20 cellular contexts compared by ENCODE assay signal in the genomic region with DNA sequence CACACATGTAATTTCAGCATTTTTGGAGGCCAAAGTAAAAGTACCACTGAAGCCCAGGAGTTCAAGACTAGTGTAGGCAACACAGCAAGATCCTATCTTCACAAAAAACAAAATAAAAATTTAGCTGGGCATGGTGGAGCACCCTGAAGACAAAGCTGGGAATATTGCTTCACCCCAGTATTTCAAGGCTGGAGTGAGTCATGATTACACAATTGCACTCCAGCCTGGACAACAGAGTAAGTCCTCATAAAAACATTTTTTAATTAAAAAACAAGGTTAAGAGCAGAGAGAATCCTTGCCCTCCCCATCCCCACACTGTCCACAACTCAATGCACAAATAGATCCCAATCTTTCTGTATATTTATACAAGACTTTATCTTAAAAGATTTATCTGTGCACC.
DNase-seq lines count a peak whose midpoint lies in the region; ATAC-seq and TF ChIP-seq lines count a peak whose summit lies in the region.
"Had no signal": no experiment of that assay in that cellular context is flagged by ENCODE, and none has a peak within 500 bp of the region (broad histone marks: within the 10 kb centered on the region; RNA-seq: fewer than 3 reads in every experiment).

No MANE protein-coding gene starts in this region.

- TF ChIP-seq CTCF in AG10803 (conservative IDR thresholded peaks at IDR 0.05; ENCODE audit: low read length) (no peak), RWPE2 (IDR thresholded peaks at IDR 0.05; ENCODE audit: poor library complexity, severe bottlenecking) (no peak), body of pancreas (IDR thresholded peaks at IDR 0.05) (no peak), hepatocyte (IDR thresholded peaks at IDR 0.05; ENCODE audit: poor library complexity) (no peak)

- DNase-seq in AG10803 (ENCODE audit: low read depth): peak; percentile 36
- peak; percentile 41 for DNase-seq in GM23248
- DNase-seq in RWPE2 (ENCODE audit: low spot score): no peak
- peak; percentile 2 for DNase-seq in fibroblast of gingiva (ENCODE audit: low read depth)
- no peak for DNase-seq in body of pancreas
- no peak for DNase-seq in hepatocyte (ENCODE audit: low spot score)
- DNase-seq: CD4-positive, alpha-beta memory T cell; DMS153; H9; NCI-H1048; NCI-H1436; NCI-H1930; NCI-H345; NCI-H524 treated with DMSO at 0.1 percent for 48 hours; PC-9 had no signal

- no peak for TF ChIP-seq POLR2A in body of pancreas (IDR thresholded peaks at IDR 0.05)

- H3K27me3 ChIP-seq in GM23248 (replicated peaks; ENCODE audit: insufficient read depth) (no peaks in the 10 kb centered on the region), RWPE2 (ENCODE audit: insufficient read depth, poor library complexity, severe bottlenecking) (no peaks in the 10 kb centered on the region), body of pancreas (no peaks in the 10 kb centered on the region), hepatocyte (no peaks in the 10 kb centered on the region)
- H3K27me3 ChIP-seq: BLaER1 had no signal

- H4K20me1 ChIP-seq in GM23248 (ENCODE audit: insufficient read depth): no peaks in the 10 kb centered on the region
- H4K20me1 ChIP-seq in hepatocyte (ENCODE audit: insufficient read depth, poor library complexity, severe bottlenecking): no peaks in the 10 kb centered on the region
- H4K20me1 ChIP-seq: BLaER1 had no signal

- H3K4me3 ChIP-seq in AG10803 (ENCODE audit: low read length): no peak overlapping the region
- no peak overlapping the region for H3K4me3 ChIP-seq in GM23248
- no peak overlapping the region for H3K4me3 ChIP-seq in RWPE2 (ENCODE audit: severe bottlenecking)
- no peak overlapping the region for H3K4me3 ChIP-seq in body of pancreas
- no peak overlapping the region for H3K4me3 ChIP-seq in hepatocyte
- H3K4me3 ChIP-seq: BLaER1, K562, PC-9 had no signal

- no peaks in the 10 kb centered on the region for H3K9me3 ChIP-seq in GM23248 (ENCODE audit: low read depth)
- no peaks in the 10 kb centered on the region for H3K9me3 ChIP-seq in RWPE2 (ENCODE audit: severe bottlenecking)
- no peaks in the 10 kb centered on the region for H3K9me3 ChIP-seq in body of pancreas
- H3K9me3 ChIP-seq in hepatocyte (ENCODE audit: low read depth): no peaks in the 10 kb centered on the region
- H3K9me3 ChIP-seq: BLaER1 had no signal

- in situ Hi-C loops in GM23248 (cut with MboI): no loop called here

- H3K27ac ChIP-seq in GM23248: no peak overlapping the region
- H3K27ac ChIP-seq in RWPE2 (ENCODE audit: poor library complexity, severe bottlenecking): no peak overlapping the region
- H3K27ac ChIP-seq in body of pancreas: no peak overlapping the region
- H3K27ac ChIP-seq in hepatocyte: no peak overlapping the region
- H3K27ac ChIP-seq: BLaER1, PC-9, RWPE1 had no signal

- ATAC-seq in RWPE2 (ENCODE audit: low read depth): peak; percentile 82
- ATAC-seq in body of pancreas: no peak
- no peak for ATAC-seq in HG03439 (IDR thresholded peaks at IDR 0.05; ENCODE audit: unreplicated experiment)
- no peak for ATAC-seq in GM21360 (IDR thresholded peaks at IDR 0.05; ENCODE audit: unreplicated experiment)
- ATAC-seq: K562 had no signal

- H3K79me2 ChIP-seq in GM23248 (ENCODE audit: insufficient read depth): no peaks in the 10 kb centered on the region
- no peaks in the 10 kb centered on the region for H3K79me2 ChIP-seq in hepatocyte

- H3K4me1 ChIP-seq in GM23248 (ENCODE audit: insufficient read depth) (no peaks in the 10 kb centered on the region), RWPE2 (ENCODE audit: insufficient read depth, poor library complexity, severe bottlenecking) (peaks cover 4% of the 10 kb centered on the region), body of pancreas (no peaks in the 10 kb centered on the region), hepatocyte (ENCODE audit: insufficient read depth) (no peaks in the 10 kb centered on the region)
- H3K4me1 ChIP-seq: BLaER1 had no signal

- H2AFZ ChIP-seq in GM23248: no peak overlapping the region
- no peak overlapping the region for H2AFZ ChIP-seq in hepatocyte
- H2AFZ ChIP-seq: PC-9 had no signal

- H3K9ac ChIP-seq in GM23248: no peak overlapping the region
- H3K9ac ChIP-seq: BLaER1 had no signal

- H3K9me2 ChIP-seq in GM23248 (ENCODE audit: insufficient read depth): no peaks in the 10 kb centered on the region
- H3K9me2 ChIP-seq in hepatocyte (replicated peaks; ENCODE audit: insufficient read depth): no peaks in the 10 kb centered on the region

- no peak overlapping the region for H3K4me2 ChIP-seq in GM23248 (ENCODE audit: unreplicated experiment)
- no peak overlapping the region for H3K4me2 ChIP-seq in hepatocyte
- H3K4me2 ChIP-seq: BLaER1, PC-9 had no signal

- intact Hi-C loops in body of pancreas (cut with DNase I): no loop called here

- H3F3A ChIP-seq in GM23248 (ENCODE audit: insufficient read depth): no peaks in the 10 kb centered on the region

- H3K36me3 ChIP-seq in GM23248 (ENCODE audit: low read depth) (no peaks in the 10 kb centered on the region), RWPE2 (ENCODE audit: low read depth) (no peaks in the 10 kb centered on the region), body of pancreas (replicated peaks in 1 of 2; ENCODE audit: insufficient read depth in 1 of 2, low read depth in 2 of 2) (no peaks in the 10 kb centered on the region), hepatocyte (replicated peaks; ENCODE audit: insufficient read depth, low read depth) (no peaks in the 10 kb centered on the region)
- H3K36me3 ChIP-seq: BLaER1 had no signal

Comparison
In these comparisons a context has a peak if more than half of its experiments do, and no peak if none do; other contexts are left out.
1. DNase-seq: peak in AG10803 (single experiment), GM23248 (single experiment) and fibroblast of gingiva (single experiment); none in RWPE2 (single experiment), body of pancreas (0 of 4) and hepatocyte (single experiment).